ENCODE assay signal across 22 cellular contexts in genomic region chr2:223008936-223009335, GRCh38. TPM values are rescaled to one million over a fixed set of nuclear protein-coding genes. Genes with fewer than 3 reads are reported as not detected.
"Had no signal": no experiment of that assay in that cellular context is flagged by ENCODE, and none has a peak within 500 bp of the region (broad histone marks: within the 10 kb centered on the region; RNA-seq: fewer than 3 reads in every experiment).

No MANE protein-coding gene starts in this region.

- H3K4me3 Mint-ChIP-seq: activated B cell treated with CpG ODN at 0.5 μM for 24 hours; activated CD4-positive, alpha-beta T cell treated with anti-CD3 and anti-CD28 coated beads for 36 hours; activated naive CD8-positive, alpha-beta T cell; activated T-cell treated with anti-CD3 and anti-CD28 coated beads, Interleukin-2, amount 50 U/mL, for 24 hours; activated T-helper 17 cell treated with anti-CD3 and anti-CD28 coated beads, Interleukin-2, amount 50 U/mL, for 72 hours; immature natural killer cell; mesothelial cell of epicardium; natural killer cell; stimulated activated naive CD8-positive, alpha-beta T cell treated with anti-CD3 and anti-CD28 coated beads, Interleukin-15, amount 100 ng/mL, for 72 hours had no signal

- H3K9me3 ChIP-seq: esophagus muscularis mucosa, ovary, prostate gland, suprapubic skin, transverse colon had no signal

- H3K27me3 ChIP-seq: esophagus muscularis mucosa, foreskin keratinocyte, ovary, suprapubic skin, transverse colon had no signal

- H3K27ac Mint-ChIP-seq: activated B cell treated with CpG ODN at 0.5 μM for 24 hours; activated CD4-positive, alpha-beta T cell treated with anti-CD3 and anti-CD28 coated beads for 36 hours; activated naive CD8-positive, alpha-beta T cell; activated T-cell treated with anti-CD3 and anti-CD28 coated beads, Interleukin-2, amount 50 U/mL, for 24 hours; activated T-helper 17 cell treated with anti-CD3 and anti-CD28 coated beads, Interleukin-2, amount 50 U/mL, for 72 hours; immature natural killer cell; mesothelial cell of epicardium; natural killer cell; stimulated activated naive CD8-positive, alpha-beta T cell treated with anti-CD3 and anti-CD28 coated beads, Interleukin-15, amount 100 ng/mL, for 72 hours had no signal

- H3K36me3 Mint-ChIP-seq: activated naive CD8-positive, alpha-beta T cell; natural killer cell had no signal

- H3K4me3 ChIP-seq: coronary artery, esophagus muscularis mucosa, ovary, prostate gland, suprapubic skin, transverse colon had no signal

- H3K4me1 Mint-ChIP-seq: activated B cell treated with CpG ODN at 0.5 μM for 24 hours; activated CD4-positive, alpha-beta T cell treated with anti-CD3 and anti-CD28 coated beads for 36 hours; activated T-helper 17 cell treated with anti-CD3 and anti-CD28 coated beads, Interleukin-2, amount 50 U/mL, for 72 hours; immature natural killer cell; mesothelial cell of epicardium; natural killer cell; stimulated activated naive CD8-positive, alpha-beta T cell treated with anti-CD3 and anti-CD28 coated beads, Interleukin-15, amount 100 ng/mL, for 72 hours had no signal

- H3K27ac ChIP-seq: coronary artery, esophagus muscularis mucosa, foreskin keratinocyte, ovary, prostate gland, suprapubic skin, transverse colon had no signal

- H3K4me1 ChIP-seq: esophagus muscularis mucosa, prostate gland, suprapubic skin, transverse colon had no signal

- H3K36me3 ChIP-seq: esophagus muscularis mucosa, ovary, prostate gland, suprapubic skin, transverse colon had no signal

- DNase-seq: activated B cell treated with CpG ODN at 0.5 μM for 24 hours; activated CD4-positive, alpha-beta T cell treated with anti-CD3 and anti-CD28 coated beads for 36 hours; activated CD4-positive, alpha-beta T cell treated with anti-CD3 and anti-CD28 coated beads, Interleukin-2, amount 50 U/mL, for 4 hours; activated CD8-positive, alpha-beta memory T cell treated with anti-CD3 and anti-CD28 coated beads for 24 hours; activated CD8-positive, alpha-beta memory T cell treated with anti-CD3 and anti-CD28 coated beads, Interleukin-2, amount 50 U/mL, for 4 hours; activated T-cell treated with anti-CD3 and anti-CD28 coated beads, Interleukin-2, amount 50 U/mL, for 24 hours; foreskin keratinocyte; immature natural killer cell; natural killer cell; ovary; stimulated activated naive CD8-positive, alpha-beta T cell treated with anti-CD3 and anti-CD28 coated beads, Interleukin-15, amount 100 ng/mL, for 72 hours; T1000; transverse colon had no signal

- H3K9me3 Mint-ChIP-seq: activated B cell treated with CpG ODN at 0.5 μM for 24 hours; activated T-cell treated with anti-CD3 and anti-CD28 coated beads, Interleukin-2, amount 50 U/mL, for 24 hours; stimulated activated naive CD8-positive, alpha-beta T cell treated with anti-CD3 and anti-CD28 coated beads, Interleukin-15, amount 100 ng/mL, for 72 hours had no signal

- ATAC-seq: activated CD4-positive, alpha-beta T cell treated with anti-CD3 and anti-CD28 coated beads for 36 hours; activated T-helper 17 cell treated with anti-CD3 and anti-CD28 coated beads, Interleukin-2, amount 50 U/mL, for 72 hours; foreskin keratinocyte; left lobe of liver; natural killer cell; stimulated activated naive CD8-positive, alpha-beta T cell treated with anti-CD3 and anti-CD28 coated beads, Interleukin-15, amount 100 ng/mL, for 72 hours had no signal

RNA-seq across cellular contexts. Expression of gene KCNE4, which starts 43.1 kb away (rescaled TPM):
- total RNA-seq: activated B cell treated with CpG ODN at 0.5 μM for 24 hours; activated CD4-positive, alpha-beta T cell treated with anti-CD3 and anti-CD28 coated beads for 36 hours; activated T-helper 17 cell treated with anti-CD3 and anti-CD28 coated beads, Interleukin-2, amount 50 U/mL, for 72 hours; natural killer cell; T-helper 1 cell treated with Interleukin-12 subunit alpha and Interleukin-12 subunit beta and Interleukin-4 antibody, amounts not matched to agents 30 ng/mL and 1 ng/mL, for 36 hours had no signal
- polyA plus RNA-seq: immature natural killer cell had no signal
